1 cellular context compared by ENCODE assay signal in genomic region chr19:43798546-43799409, GRCh38.
TF ChIP-seq lines count a peak whose summit lies in the region.

No MANE protein-coding gene starts in this region.

TF ChIP-seq in WTC11, 78 proteins besides CTCF, POLR2A, EP300 and RAD21 (continued from another document and continues in another):
- TF ChIP-seq, protein P1, sequence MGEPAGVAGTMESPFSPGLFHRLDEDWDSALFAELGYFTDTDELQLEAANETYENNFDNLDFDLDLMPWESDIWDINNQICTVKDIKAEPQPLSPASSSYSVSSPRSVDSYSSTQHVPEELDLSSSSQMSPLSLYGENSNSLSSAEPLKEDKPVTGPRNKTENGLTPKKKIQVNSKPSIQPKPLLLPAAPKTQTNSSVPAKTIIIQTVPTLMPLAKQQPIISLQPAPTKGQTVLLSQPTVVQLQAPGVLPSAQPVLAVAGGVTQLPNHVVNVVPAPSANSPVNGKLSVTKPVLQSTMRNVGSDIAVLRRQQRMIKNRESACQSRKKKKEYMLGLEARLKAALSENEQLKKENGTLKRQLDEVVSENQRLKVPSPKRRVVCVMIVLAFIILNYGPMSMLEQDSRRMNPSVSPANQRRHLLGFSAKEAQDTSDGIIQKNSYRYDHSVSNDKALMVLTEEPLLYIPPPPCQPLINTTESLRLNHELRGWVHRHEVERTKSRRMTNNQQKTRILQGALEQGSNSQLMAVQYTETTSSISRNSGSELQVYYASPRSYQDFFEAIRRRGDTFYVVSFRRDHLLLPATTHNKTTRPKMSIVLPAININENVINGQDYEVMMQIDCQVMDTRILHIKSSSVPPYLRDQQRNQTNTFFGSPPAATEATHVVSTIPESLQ (CRISPR knock-in tag; IDR thresholded peaks at IDR 0.05) = no peak
- TF ChIP-seq NFYB (CRISPR knock-in tag; conservative IDR thresholded peaks at IDR 0.05; ENCODE audit: low read depth) (no peak), E2F1 (CRISPR knock-in tag; IDR thresholded peaks at IDR 0.05) (no peak), ZNF423 (CRISPR knock-in tag; IDR thresholded peaks at IDR 0.05) (no peak), ZBTB21 (CRISPR knock-in tag; IDR thresholded peaks at IDR 0.05; ENCODE audit: borderline replicate concordance) (no peak; the same call in 1 of the 2 replicates), SMAD3 (CRISPR knock-in tag; IDR thresholded peaks at IDR 0.05; ENCODE audit: borderline replicate concordance) (no peak), SOX15 (CRISPR knock-in tag; IDR thresholded peaks at IDR 0.05) (no peak), ZNF219 (CRISPR knock-in tag; IDR thresholded peaks at IDR 0.05; ENCODE audit: borderline replicate concordance) (no peak), RORB (CRISPR knock-in tag; IDR thresholded peaks at IDR 0.05) (no peak), NFATC4 (CRISPR knock-in tag; IDR thresholded peaks at IDR 0.05) (no peak), ZNF671 (CRISPR knock-in tag; IDR thresholded peaks at IDR 0.05) (no peak), CREB1 (CRISPR knock-in tag; IDR thresholded peaks at IDR 0.05) (no peak), MYBL2 (CRISPR knock-in tag; IDR thresholded peaks at IDR 0.05) (no peak; the same call in 1 of the 2 replicates), NR1H2 (CRISPR knock-in tag; IDR thresholded peaks at IDR 0.05) (no peak), TCF7 (CRISPR knock-in tag; IDR thresholded peaks at IDR 0.05; ENCODE audit: low read depth) (no peak), TEAD1 (CRISPR knock-in tag; IDR thresholded peaks at IDR 0.05) (0 out of 2 replicates have a peak, but pooled peaks have one; percentile 33), AFF4 (CRISPR knock-in tag; IDR thresholded peaks at IDR 0.05; ENCODE audit: borderline replicate concordance) (no peak), NR2C2 (CRISPR knock-in tag; IDR thresholded peaks at IDR 0.05) (no peak), ETV6 (CRISPR knock-in tag; IDR thresholded peaks at IDR 0.05) (peak; percentile 55; the same call in 1 of the 2 replicates), GABPB1 (CRISPR knock-in tag; IDR thresholded peaks at IDR 0.05) (no peak), GTF2I (CRISPR knock-in tag; conservative IDR thresholded peaks at IDR 0.05) (0 out of 2 replicates have a peak, but pooled peaks have one; percentile 50), SP1 (CRISPR knock-in tag; conservative IDR thresholded peaks at IDR 0.05) (peak; percentile 62; the same call in 1 of the 2 replicates), ATF1 (CRISPR knock-in tag; IDR thresholded peaks at IDR 0.05) (no peak)
- TF ChIP-seq, protein P2, sequence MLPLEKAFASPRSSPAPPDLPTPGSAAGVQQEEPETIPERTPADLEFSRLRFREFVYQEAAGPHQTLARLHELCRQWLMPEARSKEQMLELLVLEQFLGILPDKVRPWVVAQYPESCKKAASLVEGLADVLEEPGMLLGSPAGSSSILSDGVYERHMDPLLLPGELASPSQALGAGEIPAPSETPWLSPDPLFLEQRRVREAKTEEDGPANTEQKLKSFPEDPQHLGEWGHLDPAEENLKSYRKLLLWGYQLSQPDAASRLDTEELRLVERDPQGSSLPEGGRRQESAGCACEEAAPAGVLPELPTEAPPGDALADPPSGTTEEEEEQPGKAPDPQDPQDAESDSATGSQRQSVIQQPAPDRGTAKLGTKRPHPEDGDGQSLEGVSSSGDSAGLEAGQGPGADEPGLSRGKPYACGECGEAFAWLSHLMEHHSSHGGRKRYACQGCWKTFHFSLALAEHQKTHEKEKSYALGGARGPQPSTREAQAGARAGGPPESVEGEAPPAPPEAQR (CRISPR knock-in tag; IDR thresholded peaks at IDR 0.05) = no peak
- TF ChIP-seq, protein P3, sequence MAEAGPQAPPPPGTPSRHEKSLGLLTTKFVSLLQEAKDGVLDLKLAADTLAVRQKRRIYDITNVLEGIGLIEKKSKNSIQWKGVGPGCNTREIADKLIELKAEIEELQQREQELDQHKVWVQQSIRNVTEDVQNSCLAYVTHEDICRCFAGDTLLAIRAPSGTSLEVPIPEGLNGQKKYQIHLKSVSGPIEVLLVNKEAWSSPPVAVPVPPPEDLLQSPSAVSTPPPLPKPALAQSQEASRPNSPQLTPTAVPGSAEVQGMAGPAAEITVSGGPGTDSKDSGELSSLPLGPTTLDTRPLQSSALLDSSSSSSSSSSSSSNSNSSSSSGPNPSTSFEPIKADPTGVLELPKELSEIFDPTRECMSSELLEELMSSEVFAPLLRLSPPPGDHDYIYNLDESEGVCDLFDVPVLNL (CRISPR knock-in tag; IDR thresholded peaks at IDR 0.05; ENCODE audit: borderline replicate concordance, low read depth) = peak; percentile 55; the same call in 1 of the 2 replicates
- TF ChIP-seq, protein P4, sequence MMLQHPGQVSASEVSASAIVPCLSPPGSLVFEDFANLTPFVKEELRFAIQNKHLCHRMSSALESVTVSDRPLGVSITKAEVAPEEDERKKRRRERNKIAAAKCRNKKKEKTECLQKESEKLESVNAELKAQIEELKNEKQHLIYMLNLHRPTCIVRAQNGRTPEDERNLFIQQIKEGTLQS (CRISPR knock-in tag; conservative IDR thresholded peaks at IDR 0.05) = no peak
- TF ChIP-seq, protein P5, sequence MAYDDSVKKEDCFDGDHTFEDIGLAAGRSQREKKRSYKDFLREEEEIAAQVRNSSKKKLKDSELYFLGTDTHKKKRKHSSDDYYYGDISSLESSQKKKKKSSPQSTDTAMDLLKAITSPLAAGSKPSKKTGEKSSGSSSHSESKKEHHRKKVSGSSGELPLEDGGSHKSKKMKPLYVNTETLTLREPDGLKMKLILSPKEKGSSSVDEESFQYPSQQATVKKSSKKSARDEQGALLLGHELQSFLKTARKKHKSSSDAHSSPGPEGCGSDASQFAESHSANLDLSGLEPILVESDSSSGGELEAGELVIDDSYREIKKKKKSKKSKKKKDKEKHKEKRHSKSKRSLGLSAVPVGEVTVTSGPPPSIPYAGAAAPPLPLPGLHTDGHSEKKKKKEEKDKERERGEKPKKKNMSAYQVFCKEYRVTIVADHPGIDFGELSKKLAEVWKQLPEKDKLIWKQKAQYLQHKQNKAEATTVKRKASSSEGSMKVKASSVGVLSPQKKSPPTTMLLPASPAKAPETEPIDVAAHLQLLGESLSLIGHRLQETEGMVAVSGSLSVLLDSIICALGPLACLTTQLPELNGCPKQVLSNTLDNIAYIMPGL (CRISPR knock-in tag; IDR thresholded peaks at IDR 0.05) = no peak
- TF ChIP-seq, protein P6, sequence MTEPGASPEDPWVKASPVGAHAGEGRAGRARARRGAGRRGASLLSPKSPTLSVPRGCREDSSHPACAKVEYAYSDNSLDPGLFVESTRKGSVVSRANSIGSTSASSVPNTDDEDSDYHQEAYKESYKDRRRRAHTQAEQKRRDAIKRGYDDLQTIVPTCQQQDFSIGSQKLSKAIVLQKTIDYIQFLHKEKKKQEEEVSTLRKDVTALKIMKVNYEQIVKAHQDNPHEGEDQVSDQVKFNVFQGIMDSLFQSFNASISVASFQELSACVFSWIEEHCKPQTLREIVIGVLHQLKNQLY (CRISPR knock-in tag; IDR thresholded peaks at IDR 0.05) = no peak
- TF ChIP-seq, protein P7, sequence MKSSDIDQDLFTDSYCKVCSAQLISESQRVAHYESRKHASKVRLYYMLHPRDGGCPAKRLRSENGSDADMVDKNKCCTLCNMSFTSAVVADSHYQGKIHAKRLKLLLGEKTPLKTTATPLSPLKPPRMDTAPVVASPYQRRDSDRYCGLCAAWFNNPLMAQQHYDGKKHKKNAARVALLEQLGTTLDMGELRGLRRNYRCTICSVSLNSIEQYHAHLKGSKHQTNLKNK (CRISPR knock-in tag; IDR thresholded peaks at IDR 0.05) = no peak
- TF ChIP-seq, protein P8, sequence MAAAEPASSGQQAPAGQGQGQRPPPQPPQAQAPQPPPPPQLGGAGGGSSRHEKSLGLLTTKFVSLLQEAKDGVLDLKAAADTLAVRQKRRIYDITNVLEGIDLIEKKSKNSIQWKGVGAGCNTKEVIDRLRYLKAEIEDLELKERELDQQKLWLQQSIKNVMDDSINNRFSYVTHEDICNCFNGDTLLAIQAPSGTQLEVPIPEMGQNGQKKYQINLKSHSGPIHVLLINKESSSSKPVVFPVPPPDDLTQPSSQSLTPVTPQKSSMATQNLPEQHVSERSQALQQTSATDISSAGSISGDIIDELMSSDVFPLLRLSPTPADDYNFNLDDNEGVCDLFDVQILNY (CRISPR knock-in tag; IDR thresholded peaks at IDR 0.05) = peak; percentile 77; the same call in 1 of the 2 replicates
- TF ChIP-seq, protein P9, sequence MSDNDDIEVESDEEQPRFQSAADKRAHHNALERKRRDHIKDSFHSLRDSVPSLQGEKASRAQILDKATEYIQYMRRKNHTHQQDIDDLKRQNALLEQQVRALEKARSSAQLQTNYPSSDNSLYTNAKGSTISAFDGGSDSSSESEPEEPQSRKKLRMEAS (CRISPR knock-in tag; IDR thresholded peaks at IDR 0.05) = peak; percentile 79
- TF ChIP-seq, protein P10, sequence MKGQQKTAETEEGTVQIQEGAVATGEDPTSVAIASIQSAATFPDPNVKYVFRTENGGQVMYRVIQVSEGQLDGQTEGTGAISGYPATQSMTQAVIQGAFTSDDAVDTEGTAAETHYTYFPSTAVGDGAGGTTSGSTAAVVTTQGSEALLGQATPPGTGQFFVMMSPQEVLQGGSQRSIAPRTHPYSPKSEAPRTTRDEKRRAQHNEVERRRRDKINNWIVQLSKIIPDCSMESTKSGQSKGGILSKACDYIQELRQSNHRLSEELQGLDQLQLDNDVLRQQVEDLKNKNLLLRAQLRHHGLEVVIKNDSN (CRISPR knock-in tag; IDR thresholded peaks at IDR 0.05) = peak; percentile 23; the same call in 1 of the 2 replicates
- TF ChIP-seq, protein P11, sequence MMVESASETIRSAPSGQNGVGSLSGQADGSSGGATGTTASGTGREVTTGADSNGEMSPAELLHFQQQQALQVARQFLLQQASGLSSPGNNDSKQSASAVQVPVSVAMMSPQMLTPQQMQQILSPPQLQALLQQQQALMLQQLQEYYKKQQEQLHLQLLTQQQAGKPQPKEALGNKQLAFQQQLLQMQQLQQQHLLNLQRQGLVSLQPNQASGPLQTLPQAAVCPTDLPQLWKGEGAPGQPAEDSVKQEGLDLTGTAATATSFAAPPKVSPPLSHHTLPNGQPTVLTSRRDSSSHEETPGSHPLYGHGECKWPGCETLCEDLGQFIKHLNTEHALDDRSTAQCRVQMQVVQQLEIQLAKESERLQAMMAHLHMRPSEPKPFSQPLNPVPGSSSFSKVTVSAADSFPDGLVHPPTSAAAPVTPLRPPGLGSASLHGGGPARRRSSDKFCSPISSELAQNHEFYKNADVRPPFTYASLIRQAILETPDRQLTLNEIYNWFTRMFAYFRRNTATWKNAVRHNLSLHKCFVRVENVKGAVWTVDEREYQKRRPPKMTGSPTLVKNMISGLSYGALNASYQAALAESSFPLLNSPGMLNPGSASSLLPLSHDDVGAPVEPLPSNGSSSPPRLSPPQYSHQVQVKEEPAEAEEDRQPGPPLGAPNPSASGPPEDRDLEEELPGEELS (CRISPR knock-in tag; IDR thresholded peaks at IDR 0.05) = no peak
- TF ChIP-seq, protein P12, sequence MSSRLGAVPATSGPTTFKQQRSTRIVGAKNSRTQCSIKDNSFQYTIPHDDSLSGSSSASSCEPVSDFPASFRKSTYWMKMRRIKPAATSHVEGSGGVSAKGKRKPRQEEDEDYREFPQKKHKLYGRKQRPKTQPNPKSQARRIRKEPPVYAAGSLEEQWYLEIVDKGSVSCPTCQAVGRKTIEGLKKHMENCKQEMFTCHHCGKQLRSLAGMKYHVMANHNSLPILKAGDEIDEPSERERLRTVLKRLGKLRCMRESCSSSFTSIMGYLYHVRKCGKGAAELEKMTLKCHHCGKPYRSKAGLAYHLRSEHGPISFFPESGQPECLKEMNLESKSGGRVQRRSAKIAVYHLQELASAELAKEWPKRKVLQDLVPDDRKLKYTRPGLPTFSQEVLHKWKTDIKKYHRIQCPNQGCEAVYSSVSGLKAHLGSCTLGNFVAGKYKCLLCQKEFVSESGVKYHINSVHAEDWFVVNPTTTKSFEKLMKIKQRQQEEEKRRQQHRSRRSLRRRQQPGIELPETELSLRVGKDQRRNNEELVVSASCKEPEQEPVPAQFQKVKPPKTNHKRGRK (CRISPR knock-in tag; IDR thresholded peaks at IDR 0.05; ENCODE audit: borderline replicate concordance) = peak; percentile 87; the same call in 1 of the 2 replicates
